1 cellular context compared by ENCODE assay signal in the genomic region with DNA sequence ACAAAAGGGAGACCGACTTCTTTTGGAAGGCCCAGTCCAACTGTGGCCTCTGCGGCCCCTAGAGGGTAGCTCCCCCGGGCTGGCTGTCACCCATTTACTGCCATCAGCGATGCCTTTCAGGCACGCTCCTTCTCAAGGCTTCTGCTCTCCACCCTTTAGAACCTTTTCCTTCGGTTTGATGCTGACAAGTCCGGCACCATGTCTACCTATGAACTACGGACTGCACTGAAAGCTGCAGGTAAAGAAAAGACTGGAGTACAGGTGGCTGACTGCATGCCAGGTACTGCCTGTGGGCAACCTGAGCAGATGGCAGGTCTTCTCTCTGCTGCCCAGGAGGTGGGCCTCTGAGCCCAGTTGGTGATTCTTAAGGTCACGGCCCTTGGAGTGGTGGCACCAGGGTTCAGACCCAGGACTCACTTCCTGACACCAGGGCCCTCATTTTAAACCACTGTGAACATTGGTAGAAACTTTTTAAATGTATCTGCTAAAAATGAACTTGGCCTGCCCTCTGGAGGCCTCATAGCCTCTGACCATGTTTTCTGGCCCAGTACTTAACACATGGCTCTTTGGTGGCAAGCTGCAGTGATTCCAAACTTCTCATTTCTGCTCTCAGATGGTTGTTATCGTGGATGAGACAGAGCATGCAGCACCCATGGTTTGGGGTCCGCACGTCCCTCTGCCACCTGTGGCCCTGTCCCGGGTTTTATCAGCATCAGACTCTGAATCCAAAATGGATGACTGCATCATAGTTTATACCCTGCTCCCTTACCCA.
A peak's percentile ranks its signal among the peaks of the same experiment; 100 is the strongest.
TF ChIP-seq lines count a peak whose summit lies in the region.

No MANE protein-coding gene starts in this region.

TF ChIP-seq in K562, 482 proteins besides CTCF, POLR2A, EP300 and RAD21:
- TF ChIP-seq ZNF57 (CRISPR knock-in tag; IDR thresholded peaks at IDR 0.05) (no peak), SMC3 (conservative IDR thresholded peaks at IDR 0.05; ENCODE audit: insufficient read depth, low read depth, low read length) (0 out of 2 replicates have a peak, but pooled peaks have one; percentile 19), MTA1 (IDR thresholded peaks at IDR 0.05; ENCODE audit: borderline replicate concordance) (no peak), STAG1 (CRISPR knock-in tag; IDR thresholded peaks at IDR 0.05; ENCODE audit: borderline replicate concordance) (peak; percentile 14; the same call in 1 of the 2 replicates)
